In genomic region chr18:25832008-25832604, GRCh38 we compare ENCODE assay signal across 8 cellular contexts.
DNase-seq lines count a peak whose midpoint lies in the region; ATAC-seq and TF ChIP-seq lines count a peak whose summit lies in the region.

No MANE protein-coding gene starts in this region.

- H3K9me2 ChIP-seq in SK-N-SH: no peaks in the 10 kb centered on the region

- no peaks in the 10 kb centered on the region for H3K79me1 ChIP-seq in neuronal stem cell (ENCODE audit: low read depth, low read length)

- H3K18ac ChIP-seq in neuronal stem cell (ENCODE audit: low read length): no peak overlapping the region

- TF ChIP-seq EP300 in SK-N-SH (IDR thresholded peaks at IDR 0.05; ENCODE audit: borderline replicate concordance in 1 of 2, low read depth in 1 of 2, low read length in 1 of 2): no peak

- H3K4ac ChIP-seq in neuronal stem cell (ENCODE audit: low read length): no peak overlapping the region

- no peak overlapping the region for H2BK15ac ChIP-seq in neuronal stem cell (ENCODE audit: low read length)

- TF ChIP-seq RAD21 in SK-N-SH (IDR thresholded peaks at IDR 0.05; ENCODE audit: low read length): peak; percentile 87

- H3K4me1 ChIP-seq in SK-N-SH (ENCODE audit: control insufficient read depth in 1 of 2, insufficient read depth in 2 of 2, low read depth in 1 of 2, low read length in 1 of 2) (peaks cover 24 to 25% of the 10 kb centered on the region in 2 experiments), neuronal stem cell (ENCODE audit: control insufficient read depth in 2 of 2, insufficient read depth in 1 of 2, low read depth in 1 of 2, low read length in 2 of 2) (peaks cover 2 to 3% of the 10 kb centered on the region in 2 donors)

- no peak overlapping the region for H3K27ac ChIP-seq in HL-60 (replicated peaks)
- H3K27ac ChIP-seq in SK-N-SH (ENCODE audit: low read depth in 2 of 2, low read length in 1 of 2): no peak overlapping the region
- no peak overlapping the region for H3K27ac ChIP-seq in neuronal stem cell (replicated peaks; ENCODE audit: low read length)

- H3K14ac ChIP-seq in neuronal stem cell (ENCODE audit: low read length): no peak overlapping the region

- H3K9me3 ChIP-seq in SK-N-SH: no peaks in the 10 kb centered on the region
- no peaks in the 10 kb centered on the region for H3K9me3 ChIP-seq in neuronal stem cell (replicated peaks in 1 of 2; ENCODE audit: control insufficient read depth in 2 of 2, insufficient read depth in 1 of 2, low read depth in 1 of 2, low read length in 2 of 2)

- no peak overlapping the region for H2BK12ac ChIP-seq in neuronal stem cell (ENCODE audit: low read length)

- H3K9ac ChIP-seq in SK-N-SH: no peak overlapping the region
- H3K9ac ChIP-seq in neuronal stem cell (ENCODE audit: low read depth, low read length, poor library complexity): no peak overlapping the region

- DNase-seq in D341Med (ENCODE audit: low spot score) (peak; percentile 80), HL-60 (ENCODE audit: low read depth in 1 of 2, low spot score in 1 of 2) (peak; percentile 15 to 38), SK-N-SH (peak; percentile 62), fibroblast of peridontal ligament (ENCODE audit: extremely low read depth) (peak; percentile 78), neuronal stem cell (ENCODE audit: low spot score) (peak; percentile 51), NOMO-1 treated with DMSO at 0.1 percent for 48 hours (lab: John Stamatoyannopoulos, UW; ENCODE audit: unreplicated experiment) (no peak)
- no peak for DNase-seq in activated naive CD4-positive, alpha-beta T cell treated with Interleukin-2 at 50 U/mL for 16 hours

- H4K8ac ChIP-seq in neuronal stem cell (ENCODE audit: low read depth, low read length): no peak overlapping the region

- no peak overlapping the region for H2BK120ac ChIP-seq in neuronal stem cell (ENCODE audit: low read depth, low read length)

- CTCF ChIA-PET in SK-N-SH (lab: Yijun Ruan, JAX): interaction anchor here (0.5 to 2.6 kb wide), 17 partner anchors 9 to 1050 kb away, joined by 3 to 17 read pairs (median 3); no protein-coding TSS in a partner anchor

- H3F3A ChIP-seq in SK-N-SH (replicated peaks; ENCODE audit: insufficient read depth): peaks cover 14% of the 10 kb centered on the region

- no peak overlapping the region for H3K23ac ChIP-seq in neuronal stem cell (ENCODE audit: low read depth, low read length, poor library complexity)

- H3K4me2 ChIP-seq in SK-N-SH (no peak overlapping the region), neuronal stem cell (ENCODE audit: insufficient read depth, low read length, poor library complexity, severe bottlenecking) (no peak overlapping the region)

- no peak overlapping the region for H4K91ac ChIP-seq in neuronal stem cell (ENCODE audit: low read depth, low read length, poor library complexity)

- POLR2A ChIA-PET in SK-N-SH (lab: Yijun Ruan, JAX): no interaction called here

- H2AK5ac ChIP-seq in neuronal stem cell (ENCODE audit: low read depth, low read length): no peak overlapping the region

- TF ChIP-seq CTCF in HL-60 (IDR thresholded peaks at IDR 0.05; ENCODE audit: insufficient read depth, low read length): peak; percentile 91
- TF ChIP-seq CTCF in SK-N-SH (IDR thresholded peaks at IDR 0.05): peak; percentile 89

- WGBS in SK-N-SH (ENCODE audit: low lambda C conversion rate): 7% methylated on average over 3 of the region's 3 CpGs
- no CpG with 5 or more reads among the region's 3 CpGs for WGBS in neuronal stem cell (ENCODE audit: extremely low coverage in 2 of 2, insufficient read length in 2 of 2, insufficient replicate concordance in 1 of 2), 2 donors

- ATAC-seq in GM19043 (IDR thresholded peaks at IDR 0.05; ENCODE audit: low read depth, unreplicated experiment): peak; percentile 63

- H3K27me3 ChIP-seq in HL-60 (ENCODE audit: insufficient read depth, poor library complexity, severe bottlenecking) (peaks cover 4% of the 10 kb centered on the region), SK-N-SH (ENCODE audit: insufficient read depth) (no peaks in the 10 kb centered on the region), neuronal stem cell (ENCODE audit: control insufficient read depth in 3 of 3, insufficient read depth in 3 of 3, low read depth in 1 of 3, low read length in 3 of 3) (no peaks in the 10 kb centered on the region)

- H3K36me3 ChIP-seq in SK-N-SH (replicated peaks in 1 of 2; ENCODE audit: control insufficient read depth in 1 of 2, insufficient read depth in 2 of 2, low read length in 1 of 2) (no peaks in the 10 kb centered on the region), neuronal stem cell (replicated peaks in 1 of 2; ENCODE audit: control insufficient read depth in 2 of 2, insufficient read depth in 2 of 2, low read length in 2 of 2) (no peaks in the 10 kb centered on the region)

- no peak overlapping the region for H2BK5ac ChIP-seq in neuronal stem cell (ENCODE audit: low read length)

- no peak overlapping the region for H2AFZ ChIP-seq in SK-N-SH (ENCODE audit: low read depth)
- H2AFZ ChIP-seq in neuronal stem cell (ENCODE audit: low read length): no peak overlapping the region

- H3K79me2 ChIP-seq in SK-N-SH (ENCODE audit: insufficient read depth): no peaks in the 10 kb centered on the region

- no peaks in the 10 kb centered on the region for H4K20me1 ChIP-seq in SK-N-SH (ENCODE audit: insufficient read depth)

- H3K4me3 ChIP-seq in HL-60 (replicated peaks; ENCODE audit: insufficient read depth, low read length) (no peak overlapping the region), SK-N-SH (ENCODE audit: low read depth in 2 of 2, low read length in 1 of 2) (no peak overlapping the region; a peak in 1 of 4 replicates), neuronal stem cell (ENCODE audit: low read length in 2 of 2) (no peak overlapping the region)

TF ChIP-seq in SK-N-SH, 30 proteins besides CTCF, POLR2A, EP300 and RAD21:
- 0 out of 2 replicates have a peak, but pooled peaks have one; percentile 35 for TF ChIP-seq RFX5 (IDR thresholded peaks at IDR 0.05; ENCODE audit: low read length)
- TF ChIP-seq JUND (IDR thresholded peaks at IDR 0.05): no peak
- no peak for TF ChIP-seq USF1 (IDR thresholded peaks at IDR 0.05; ENCODE audit: borderline replicate concordance, low read depth)
- TF ChIP-seq TAF1 (IDR thresholded peaks at IDR 0.05; ENCODE audit: borderline replicate concordance, low read depth, low read length): no peak
- TF ChIP-seq CHD2 (IDR thresholded peaks at IDR 0.05; ENCODE audit: low read length, partially characterized antibody): no peak
- no peak for TF ChIP-seq TEAD4 (IDR thresholded peaks at IDR 0.05; ENCODE audit: borderline replicate concordance, insufficient read depth)
- TF ChIP-seq SMC3 (IDR thresholded peaks at IDR 0.05; ENCODE audit: low read depth, low read length): peak; percentile 92
- TF ChIP-seq FOXM1 (IDR thresholded peaks at IDR 0.05; ENCODE audit: low read depth): no peak
TF ChIP-seq in SK-N-SH: peak in this region for 2.

Comparison
In these comparisons a context has a peak if more than half of its experiments do, and no peak if none do; other contexts are left out.
1. DNase-seq: peak in D341Med (single experiment), HL-60 (2 of 2), SK-N-SH (single experiment), fibroblast of peridontal ligament (single experiment) and neuronal stem cell (single experiment); none in NOMO-1 treated with DMSO at 0.1 percent for 48 hours (single experiment) and activated naive CD4-positive, alpha-beta T cell treated with Interleukin-2 at 50 U/mL for 16 hours (single experiment).